ENCODE assay signal across 9 cellular contexts in genomic region chr6:127483399-127484055, GRCh38. TPM values are rescaled to one million over a fixed set of nuclear protein-coding genes. Genes with fewer than 3 reads are reported as not detected.
DNase-seq lines count a peak whose midpoint lies in the region; ATAC-seq, FAIRE-seq and TF ChIP-seq lines count a peak whose summit lies in the region.
"Had no signal": no experiment of that assay in that cellular context is flagged by ENCODE, and none has a peak within 500 bp of the region (broad histone marks: within the 10 kb centered on the region; RNA-seq: fewer than 3 reads in every experiment).

No MANE protein-coding gene starts in this region.

- no peak for TF ChIP-seq CTCF in WTC11 (IDR thresholded peaks at IDR 0.05)
- no peak for TF ChIP-seq CTCF in mucosa of descending colon (IDR thresholded peaks at IDR 0.05)

- intact Hi-C loops in mucosa of descending colon (cut with DNase I, micrococcal nuclease), result no loop called here

- POLR2A ChIA-PET in WTC11 (lab: Charles Lee), result interaction anchor here (0.6 to 2.2 kb wide), 3 partner anchors 32 to 152 kb away, joined by 3 to 24 read pairs (median 7); partner anchors contain the start of gene MTCL3

- FAIRE-seq in GM19239 (lab: Jason Lieb, UNC), result peak; percentile 26
- FAIRE-seq: K562 had no signal

- H3K4me1 Mint-ChIP-seq in WTC11, result peaks cover 82% of the 10 kb centered on the region

- H3K27me3 Mint-ChIP-seq in WTC11 (ENCODE audit: low read depth), result no peaks in the 10 kb centered on the region

- H3K36me3 ChIP-seq in mucosa of descending colon (ENCODE audit: low read depth), result no peaks in the 10 kb centered on the region

- H3K9me3 ChIP-seq in mucosa of descending colon, result no peaks in the 10 kb centered on the region

- H3K4me1 ChIP-seq in mucosa of descending colon (ENCODE audit: low read depth), result no peaks in the 10 kb centered on the region

- CTCF ChIA-PET in WTC11 (lab: Charles Lee), result interaction anchor here (1.1 to 9.7 kb wide), 4 partner anchors 18 to 63 kb away, joined by 4 to 106 read pairs (median 4); no protein-coding TSS in a partner anchor

- H3K27ac Mint-ChIP-seq in WTC11, result peak overlapping the region; percentile 99

- no peaks in the 10 kb centered on the region for H3K9me3 Mint-ChIP-seq in WTC11

- DNase-seq in GM19239 (ENCODE audit: insufficient read length, low spot score) (no peak), WTC11 (ENCODE audit: low spot score) (peak; percentile 47), mucosa of descending colon (no peak), superior temporal gyrus (ENCODE audit: extremely low spot score) (no peak), NCI-H526 treated with DMSO at 0.1 percent for 48 hours (lab: John Stamatoyannopoulos, UW) (no peak), anterior cingulate cortex (lab: John Stamatoyannopoulos, UW) (no peak)
- DNase-seq in effector CD8-positive, alpha-beta T cell (lab: John Stamatoyannopoulos, UW), result no peak

- H3K4me3 Mint-ChIP-seq in WTC11, result peak overlapping the region; percentile 42

- ATAC-seq in HG02938 (IDR thresholded peaks at IDR 0.05; ENCODE audit: unreplicated experiment), result peak; percentile 29
- ATAC-seq in WTC11, result peak; percentile 97
- peak; percentile 22 for ATAC-seq in mucosa of descending colon
- ATAC-seq: K562 had no signal

- no peak overlapping the region for H3K4me3 ChIP-seq in mucosa of descending colon
- H3K4me3 ChIP-seq: K562 had no signal

- peaks cover 19% of the 10 kb centered on the region for H3K36me3 Mint-ChIP-seq in WTC11

TF ChIP-seq in WTC11, 78 proteins besides CTCF, POLR2A, EP300 and RAD21 (continues in another document):
- TF ChIP-seq, protein P1, sequence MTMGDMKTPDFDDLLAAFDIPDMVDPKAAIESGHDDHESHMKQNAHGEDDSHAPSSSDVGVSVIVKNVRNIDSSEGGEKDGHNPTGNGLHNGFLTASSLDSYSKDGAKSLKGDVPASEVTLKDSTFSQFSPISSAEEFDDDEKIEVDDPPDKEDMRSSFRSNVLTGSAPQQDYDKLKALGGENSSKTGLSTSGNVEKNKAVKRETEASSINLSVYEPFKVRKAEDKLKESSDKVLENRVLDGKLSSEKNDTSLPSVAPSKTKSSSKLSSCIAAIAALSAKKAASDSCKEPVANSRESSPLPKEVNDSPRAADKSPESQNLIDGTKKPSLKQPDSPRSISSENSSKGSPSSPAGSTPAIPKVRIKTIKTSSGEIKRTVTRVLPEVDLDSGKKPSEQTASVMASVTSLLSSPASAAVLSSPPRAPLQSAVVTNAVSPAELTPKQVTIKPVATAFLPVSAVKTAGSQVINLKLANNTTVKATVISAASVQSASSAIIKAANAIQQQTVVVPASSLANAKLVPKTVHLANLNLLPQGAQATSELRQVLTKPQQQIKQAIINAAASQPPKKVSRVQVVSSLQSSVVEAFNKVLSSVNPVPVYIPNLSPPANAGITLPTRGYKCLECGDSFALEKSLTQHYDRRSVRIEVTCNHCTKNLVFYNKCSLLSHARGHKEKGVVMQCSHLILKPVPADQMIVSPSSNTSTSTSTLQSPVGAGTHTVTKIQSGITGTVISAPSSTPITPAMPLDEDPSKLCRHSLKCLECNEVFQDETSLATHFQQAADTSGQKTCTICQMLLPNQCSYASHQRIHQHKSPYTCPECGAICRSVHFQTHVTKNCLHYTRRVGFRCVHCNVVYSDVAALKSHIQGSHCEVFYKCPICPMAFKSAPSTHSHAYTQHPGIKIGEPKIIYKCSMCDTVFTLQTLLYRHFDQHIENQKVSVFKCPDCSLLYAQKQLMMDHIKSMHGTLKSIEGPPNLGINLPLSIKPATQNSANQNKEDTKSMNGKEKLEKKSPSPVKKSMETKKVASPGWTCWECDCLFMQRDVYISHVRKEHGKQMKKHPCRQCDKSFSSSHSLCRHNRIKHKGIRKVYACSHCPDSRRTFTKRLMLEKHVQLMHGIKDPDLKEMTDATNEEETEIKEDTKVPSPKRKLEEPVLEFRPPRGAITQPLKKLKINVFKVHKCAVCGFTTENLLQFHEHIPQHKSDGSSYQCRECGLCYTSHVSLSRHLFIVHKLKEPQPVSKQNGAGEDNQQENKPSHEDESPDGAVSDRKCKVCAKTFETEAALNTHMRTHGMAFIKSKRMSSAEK (CRISPR knock-in tag; IDR thresholded peaks at IDR 0.05; ENCODE audit: borderline replicate concordance), result peak; percentile 45; the same call in 1 of the 2 replicates
- 0 out of 2 replicates have a peak, but pooled peaks have one; percentile 37 for TF ChIP-seq ETV6 (CRISPR knock-in tag; IDR thresholded peaks at IDR 0.05)
- TF ChIP-seq STAT6 (CRISPR knock-in tag; conservative IDR thresholded peaks at IDR 0.05; ENCODE audit: low read depth), result no peak
- peak; percentile 61; the same call in 1 of the 2 replicates for TF ChIP-seq FOXK1 (CRISPR knock-in tag; IDR thresholded peaks at IDR 0.05)
- peak; percentile 71; the same call in 1 of the 2 replicates for TF ChIP-seq TEAD1 (CRISPR knock-in tag; IDR thresholded peaks at IDR 0.05)
- TF ChIP-seq ZNF121 (CRISPR knock-in tag; IDR thresholded peaks at IDR 0.05), result no peak
- TF ChIP-seq SMAD3 (CRISPR knock-in tag; IDR thresholded peaks at IDR 0.05; ENCODE audit: borderline replicate concordance), result 0 out of 2 replicates have a peak, but pooled peaks have one; percentile 58
- TF ChIP-seq ZBTB21 (CRISPR knock-in tag; IDR thresholded peaks at IDR 0.05; ENCODE audit: borderline replicate concordance), result 0 out of 2 replicates have a peak, but pooled peaks have one; percentile 38
- TF ChIP-seq, protein P2, sequence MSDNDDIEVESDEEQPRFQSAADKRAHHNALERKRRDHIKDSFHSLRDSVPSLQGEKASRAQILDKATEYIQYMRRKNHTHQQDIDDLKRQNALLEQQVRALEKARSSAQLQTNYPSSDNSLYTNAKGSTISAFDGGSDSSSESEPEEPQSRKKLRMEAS (CRISPR knock-in tag; IDR thresholded peaks at IDR 0.05), result peak; percentile 83
- no peak for TF ChIP-seq SMAD4 (CRISPR knock-in tag; IDR thresholded peaks at IDR 0.05)
- TF ChIP-seq, protein P3, sequence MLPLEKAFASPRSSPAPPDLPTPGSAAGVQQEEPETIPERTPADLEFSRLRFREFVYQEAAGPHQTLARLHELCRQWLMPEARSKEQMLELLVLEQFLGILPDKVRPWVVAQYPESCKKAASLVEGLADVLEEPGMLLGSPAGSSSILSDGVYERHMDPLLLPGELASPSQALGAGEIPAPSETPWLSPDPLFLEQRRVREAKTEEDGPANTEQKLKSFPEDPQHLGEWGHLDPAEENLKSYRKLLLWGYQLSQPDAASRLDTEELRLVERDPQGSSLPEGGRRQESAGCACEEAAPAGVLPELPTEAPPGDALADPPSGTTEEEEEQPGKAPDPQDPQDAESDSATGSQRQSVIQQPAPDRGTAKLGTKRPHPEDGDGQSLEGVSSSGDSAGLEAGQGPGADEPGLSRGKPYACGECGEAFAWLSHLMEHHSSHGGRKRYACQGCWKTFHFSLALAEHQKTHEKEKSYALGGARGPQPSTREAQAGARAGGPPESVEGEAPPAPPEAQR (CRISPR knock-in tag; IDR thresholded peaks at IDR 0.05), result 0 out of 2 replicates have a peak, but pooled peaks have one; percentile 9
- TF ChIP-seq, protein P4, sequence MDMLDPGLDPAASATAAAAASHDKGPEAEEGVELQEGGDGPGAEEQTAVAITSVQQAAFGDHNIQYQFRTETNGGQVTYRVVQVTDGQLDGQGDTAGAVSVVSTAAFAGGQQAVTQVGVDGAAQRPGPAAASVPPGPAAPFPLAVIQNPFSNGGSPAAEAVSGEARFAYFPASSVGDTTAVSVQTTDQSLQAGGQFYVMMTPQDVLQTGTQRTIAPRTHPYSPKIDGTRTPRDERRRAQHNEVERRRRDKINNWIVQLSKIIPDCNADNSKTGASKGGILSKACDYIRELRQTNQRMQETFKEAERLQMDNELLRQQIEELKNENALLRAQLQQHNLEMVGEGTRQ (CRISPR knock-in tag; IDR thresholded peaks at IDR 0.05), result peak; percentile 27

RNA-seq across cellular contexts. Expression of gene KIAA0408, which starts 24.3 kb away (rescaled TPM):
- 7.5 to 12.2 TPM (median 9.1 TPM) in 3 replicates for total RNA-seq in WTC11 (2021)
- total RNA-seq in mucosa of descending colon, result 10 to 100 TPM in 1 of 3 donors, 1 to 10 TPM in 2; 1.1 to 25.0 (median 2.4) TPM

Comparison
In these comparisons a context has a peak if more than half of its experiments do, and no peak if none do; other contexts are left out.
1. ATAC-seq: peak in every context shown above with its lines; median percentile 97 in WTC11; 29 in HG02938; 22 in mucosa of descending colon.